In the genomic region with DNA sequence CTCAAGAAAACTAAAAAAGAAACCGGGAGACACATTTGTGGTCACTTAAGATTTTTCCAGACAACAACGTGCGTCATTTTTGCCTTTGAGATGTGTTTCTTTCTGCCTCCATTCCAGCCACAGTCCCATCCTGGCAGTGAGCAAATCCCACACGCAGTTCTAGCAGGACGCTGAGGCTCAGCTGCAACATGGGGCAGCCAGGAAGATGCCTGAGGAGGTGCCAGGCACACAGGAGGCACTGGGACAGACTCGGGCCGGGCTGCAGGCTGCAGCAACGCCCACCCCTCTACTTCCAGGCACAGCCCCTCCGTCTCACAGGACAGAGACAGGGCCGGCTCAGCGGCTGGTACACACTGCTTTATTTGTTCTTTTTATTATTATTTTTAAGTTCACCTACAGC, we compare ENCODE assay signal across 1 cellular context.
TF ChIP-seq lines count a peak whose summit lies in the region.

No MANE protein-coding gene starts in this region.

TF ChIP-seq in WTC11, 78 proteins besides CTCF, POLR2A, EP300 and RAD21 (continued from another document):
- TF ChIP-seq, protein P1, sequence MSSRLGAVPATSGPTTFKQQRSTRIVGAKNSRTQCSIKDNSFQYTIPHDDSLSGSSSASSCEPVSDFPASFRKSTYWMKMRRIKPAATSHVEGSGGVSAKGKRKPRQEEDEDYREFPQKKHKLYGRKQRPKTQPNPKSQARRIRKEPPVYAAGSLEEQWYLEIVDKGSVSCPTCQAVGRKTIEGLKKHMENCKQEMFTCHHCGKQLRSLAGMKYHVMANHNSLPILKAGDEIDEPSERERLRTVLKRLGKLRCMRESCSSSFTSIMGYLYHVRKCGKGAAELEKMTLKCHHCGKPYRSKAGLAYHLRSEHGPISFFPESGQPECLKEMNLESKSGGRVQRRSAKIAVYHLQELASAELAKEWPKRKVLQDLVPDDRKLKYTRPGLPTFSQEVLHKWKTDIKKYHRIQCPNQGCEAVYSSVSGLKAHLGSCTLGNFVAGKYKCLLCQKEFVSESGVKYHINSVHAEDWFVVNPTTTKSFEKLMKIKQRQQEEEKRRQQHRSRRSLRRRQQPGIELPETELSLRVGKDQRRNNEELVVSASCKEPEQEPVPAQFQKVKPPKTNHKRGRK (CRISPR knock-in tag; IDR thresholded peaks at IDR 0.05; ENCODE audit: borderline replicate concordance), result no peak
- TF ChIP-seq FOXK1 (CRISPR knock-in tag; IDR thresholded peaks at IDR 0.05) (no peak), NR1H2 (CRISPR knock-in tag; IDR thresholded peaks at IDR 0.05) (no peak), GRHL2 (CRISPR knock-in tag; IDR thresholded peaks at IDR 0.05; ENCODE audit: insufficient replicate concordance, severe bottlenecking) (no peak), RORB (CRISPR knock-in tag; IDR thresholded peaks at IDR 0.05) (no peak), ZNF121 (CRISPR knock-in tag; IDR thresholded peaks at IDR 0.05) (no peak), FOXJ3 (CRISPR knock-in tag; IDR thresholded peaks at IDR 0.05; ENCODE audit: borderline replicate concordance) (no peak), ZNF423 (CRISPR knock-in tag; IDR thresholded peaks at IDR 0.05) (no peak), NR3C1 (CRISPR knock-in tag; conservative IDR thresholded peaks at IDR 0.05; ENCODE audit: low read depth) (no peak), SP1 (CRISPR knock-in tag; conservative IDR thresholded peaks at IDR 0.05) (no peak), ZNF232 (CRISPR knock-in tag; IDR thresholded peaks at IDR 0.05) (no peak), EMX1 (CRISPR knock-in tag; IDR thresholded peaks at IDR 0.05) (no peak)
- TF ChIP-seq, protein P2, sequence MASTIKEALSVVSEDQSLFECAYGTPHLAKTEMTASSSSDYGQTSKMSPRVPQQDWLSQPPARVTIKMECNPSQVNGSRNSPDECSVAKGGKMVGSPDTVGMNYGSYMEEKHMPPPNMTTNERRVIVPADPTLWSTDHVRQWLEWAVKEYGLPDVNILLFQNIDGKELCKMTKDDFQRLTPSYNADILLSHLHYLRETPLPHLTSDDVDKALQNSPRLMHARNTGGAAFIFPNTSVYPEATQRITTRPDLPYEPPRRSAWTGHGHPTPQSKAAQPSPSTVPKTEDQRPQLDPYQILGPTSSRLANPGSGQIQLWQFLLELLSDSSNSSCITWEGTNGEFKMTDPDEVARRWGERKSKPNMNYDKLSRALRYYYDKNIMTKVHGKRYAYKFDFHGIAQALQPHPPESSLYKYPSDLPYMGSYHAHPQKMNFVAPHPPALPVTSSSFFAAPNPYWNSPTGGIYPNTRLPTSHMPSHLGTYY (CRISPR knock-in tag; IDR thresholded peaks at IDR 0.05), result no peak
- TF ChIP-seq, protein P3, sequence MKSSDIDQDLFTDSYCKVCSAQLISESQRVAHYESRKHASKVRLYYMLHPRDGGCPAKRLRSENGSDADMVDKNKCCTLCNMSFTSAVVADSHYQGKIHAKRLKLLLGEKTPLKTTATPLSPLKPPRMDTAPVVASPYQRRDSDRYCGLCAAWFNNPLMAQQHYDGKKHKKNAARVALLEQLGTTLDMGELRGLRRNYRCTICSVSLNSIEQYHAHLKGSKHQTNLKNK (CRISPR knock-in tag; IDR thresholded peaks at IDR 0.05), result no peak
- TF ChIP-seq, protein P4, sequence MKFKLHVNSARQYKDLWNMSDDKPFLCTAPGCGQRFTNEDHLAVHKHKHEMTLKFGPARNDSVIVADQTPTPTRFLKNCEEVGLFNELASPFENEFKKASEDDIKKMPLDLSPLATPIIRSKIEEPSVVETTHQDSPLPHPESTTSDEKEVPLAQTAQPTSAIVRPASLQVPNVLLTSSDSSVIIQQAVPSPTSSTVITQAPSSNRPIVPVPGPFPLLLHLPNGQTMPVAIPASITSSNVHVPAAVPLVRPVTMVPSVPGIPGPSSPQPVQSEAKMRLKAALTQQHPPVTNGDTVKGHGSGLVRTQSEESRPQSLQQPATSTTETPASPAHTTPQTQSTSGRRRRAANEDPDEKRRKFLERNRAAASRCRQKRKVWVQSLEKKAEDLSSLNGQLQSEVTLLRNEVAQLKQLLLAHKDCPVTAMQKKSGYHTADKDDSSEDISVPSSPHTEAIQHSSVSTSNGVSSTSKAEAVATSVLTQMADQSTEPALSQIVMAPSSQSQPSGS (CRISPR knock-in tag; IDR thresholded peaks at IDR 0.05; ENCODE audit: borderline replicate concordance, low read depth), result no peak
- TF ChIP-seq, protein P5, sequence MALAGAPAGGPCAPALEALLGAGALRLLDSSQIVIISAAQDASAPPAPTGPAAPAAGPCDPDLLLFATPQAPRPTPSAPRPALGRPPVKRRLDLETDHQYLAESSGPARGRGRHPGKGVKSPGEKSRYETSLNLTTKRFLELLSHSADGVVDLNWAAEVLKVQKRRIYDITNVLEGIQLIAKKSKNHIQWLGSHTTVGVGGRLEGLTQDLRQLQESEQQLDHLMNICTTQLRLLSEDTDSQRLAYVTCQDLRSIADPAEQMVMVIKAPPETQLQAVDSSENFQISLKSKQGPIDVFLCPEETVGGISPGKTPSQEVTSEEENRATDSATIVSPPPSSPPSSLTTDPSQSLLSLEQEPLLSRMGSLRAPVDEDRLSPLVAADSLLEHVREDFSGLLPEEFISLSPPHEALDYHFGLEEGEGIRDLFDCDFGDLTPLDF (CRISPR knock-in tag; IDR thresholded peaks at IDR 0.05), result no peak
- TF ChIP-seq, protein P6, sequence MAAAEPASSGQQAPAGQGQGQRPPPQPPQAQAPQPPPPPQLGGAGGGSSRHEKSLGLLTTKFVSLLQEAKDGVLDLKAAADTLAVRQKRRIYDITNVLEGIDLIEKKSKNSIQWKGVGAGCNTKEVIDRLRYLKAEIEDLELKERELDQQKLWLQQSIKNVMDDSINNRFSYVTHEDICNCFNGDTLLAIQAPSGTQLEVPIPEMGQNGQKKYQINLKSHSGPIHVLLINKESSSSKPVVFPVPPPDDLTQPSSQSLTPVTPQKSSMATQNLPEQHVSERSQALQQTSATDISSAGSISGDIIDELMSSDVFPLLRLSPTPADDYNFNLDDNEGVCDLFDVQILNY (CRISPR knock-in tag; IDR thresholded peaks at IDR 0.05), result no peak
- TF ChIP-seq, protein P7, sequence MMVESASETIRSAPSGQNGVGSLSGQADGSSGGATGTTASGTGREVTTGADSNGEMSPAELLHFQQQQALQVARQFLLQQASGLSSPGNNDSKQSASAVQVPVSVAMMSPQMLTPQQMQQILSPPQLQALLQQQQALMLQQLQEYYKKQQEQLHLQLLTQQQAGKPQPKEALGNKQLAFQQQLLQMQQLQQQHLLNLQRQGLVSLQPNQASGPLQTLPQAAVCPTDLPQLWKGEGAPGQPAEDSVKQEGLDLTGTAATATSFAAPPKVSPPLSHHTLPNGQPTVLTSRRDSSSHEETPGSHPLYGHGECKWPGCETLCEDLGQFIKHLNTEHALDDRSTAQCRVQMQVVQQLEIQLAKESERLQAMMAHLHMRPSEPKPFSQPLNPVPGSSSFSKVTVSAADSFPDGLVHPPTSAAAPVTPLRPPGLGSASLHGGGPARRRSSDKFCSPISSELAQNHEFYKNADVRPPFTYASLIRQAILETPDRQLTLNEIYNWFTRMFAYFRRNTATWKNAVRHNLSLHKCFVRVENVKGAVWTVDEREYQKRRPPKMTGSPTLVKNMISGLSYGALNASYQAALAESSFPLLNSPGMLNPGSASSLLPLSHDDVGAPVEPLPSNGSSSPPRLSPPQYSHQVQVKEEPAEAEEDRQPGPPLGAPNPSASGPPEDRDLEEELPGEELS (CRISPR knock-in tag; IDR thresholded peaks at IDR 0.05), result no peak
